In the genomic region with DNA sequence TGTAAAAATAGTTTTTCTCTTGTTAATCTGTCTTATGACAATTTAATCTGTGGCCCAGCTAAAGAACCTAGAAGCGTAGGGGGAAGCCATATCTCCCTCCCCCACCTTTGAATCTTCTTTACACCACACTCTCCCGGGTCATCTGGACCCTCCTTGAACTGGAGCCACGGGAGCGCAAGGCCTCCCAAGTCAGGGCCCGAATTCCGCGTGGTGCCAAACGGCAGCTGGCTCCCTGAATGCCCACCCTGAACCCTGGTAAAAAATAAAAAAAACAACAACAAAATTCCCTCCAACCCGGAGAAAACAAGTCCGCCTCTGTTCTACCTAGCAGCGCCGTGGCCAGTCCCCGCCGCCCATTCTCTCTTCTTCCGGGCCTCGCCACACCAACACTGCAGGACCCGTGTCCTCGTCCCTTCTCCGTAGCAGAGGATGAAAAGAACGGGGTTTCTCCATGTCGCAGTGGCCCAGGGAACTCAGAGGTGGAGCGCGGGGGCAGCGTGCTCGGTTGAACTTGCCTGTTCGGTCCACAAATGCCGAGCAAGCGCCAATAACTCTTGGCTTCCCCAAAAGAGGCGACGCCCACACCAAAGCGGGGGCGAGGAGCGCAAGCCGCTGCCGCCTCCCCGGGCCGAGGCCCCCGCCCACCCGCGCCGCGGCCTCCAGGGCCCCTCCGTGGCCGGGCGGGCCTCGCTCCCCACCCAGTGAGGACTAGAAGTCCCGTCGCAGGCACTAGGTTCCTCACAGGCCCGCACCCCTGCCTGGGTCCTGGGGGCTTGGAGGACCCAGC, we compare ENCODE assay signal across 8 cellular contexts. TPM values are rescaled to one million over a fixed set of nuclear protein-coding genes. Genes with fewer than 3 reads are reported as not detected.
A peak's percentile ranks its signal among the peaks of the same experiment; 100 is the strongest.
DNase-seq lines count a peak whose midpoint lies in the region; FAIRE-seq and TF ChIP-seq lines count a peak whose summit lies in the region.

No MANE protein-coding gene starts in this region.

- H3K9me3 Mint-ChIP-seq in T-helper 1 cell treated with Interleukin-12 subunit alpha and Interleukin-12 subunit beta and Interleukin-4 antibody, amounts not matched to agents 30 μg/mL and 1 μg/mL, for 36 hours, result peaks cover 9% of the 10 kb centered on the region
- peaks cover 1% of the 10 kb centered on the region for H3K9me3 Mint-ChIP-seq in astrocyte (ENCODE audit: unreplicated experiment)

- peak overlapping the region; percentile 88 for H3K9ac ChIP-seq in GM23248
- peak overlapping the region; percentile 81 for H3K9ac ChIP-seq in KMS-11
- H3K9ac ChIP-seq in astrocyte (ENCODE audit: low read length), result peak overlapping the region; percentile 87

- TF ChIP-seq POLR2A in sigmoid colon (IDR thresholded peaks at IDR 0.05), result no peak

- H3K27ac ChIP-seq in GM23248 (peak overlapping the region; percentile 74), KMS-11 (peak overlapping the region; percentile 73), astrocyte (ENCODE audit: low read depth, low read length) (peak overlapping the region; percentile 45), sigmoid colon (peak overlapping the region; percentile 96 to 98 (median 98))

- intact Hi-C loops in sigmoid colon (cut with DNase I), result loop anchor here (2.0 to 5.0 kb wide), 6 partner anchors 15 to 165 kb away; partner anchors contain the start of genes FKBP9, KBTBD2, NT5C3A and RP9

- H3K27me3 ChIP-seq in GM23248 (replicated peaks; ENCODE audit: insufficient read depth) (no peaks in the 10 kb centered on the region), KMS-11 (ENCODE audit: insufficient read depth, low read depth) (no peaks in the 10 kb centered on the region), astrocyte (ENCODE audit: insufficient read depth, low read length) (no peaks in the 10 kb centered on the region), sigmoid colon (no peaks in the 10 kb centered on the region)

- H2AFZ ChIP-seq in GM23248, result peak overlapping the region; percentile 82
- H2AFZ ChIP-seq in KMS-11 (ENCODE audit: low read depth), result peak overlapping the region; percentile 99
- H2AFZ ChIP-seq in astrocyte (ENCODE audit: low read depth, low read length), result peak overlapping the region; percentile 87

- TF ChIP-seq CTCF in KMS-11 (conservative IDR thresholded peaks at IDR 0.05; ENCODE audit: low read depth, low read length) (no peak), astrocyte (IDR thresholded peaks at IDR 0.05; ENCODE audit: insufficient read depth, low read depth, low read length) (no peak), sigmoid colon (IDR thresholded peaks at IDR 0.05) (no peak), GM13976 (IDR thresholded peaks at IDR 0.05; ENCODE audit: borderline replicate concordance, control extremely low read depth, extremely low read depth, insufficient read depth, missing control alignments) (no peak)

- peaks cover 13% of the 10 kb centered on the region for H3K27me3 Mint-ChIP-seq in T-helper 1 cell treated with Interleukin-12 subunit alpha and Interleukin-12 subunit beta and Interleukin-4 antibody, amounts not matched to agents 30 μg/mL and 1 μg/mL, for 36 hours (ENCODE audit: low read depth)
- no peaks in the 10 kb centered on the region for H3K27me3 Mint-ChIP-seq in astrocyte (ENCODE audit: low read depth, unreplicated experiment)

- in situ Hi-C loops in GM23248 (cut with MboI), result no loop called here
- in situ Hi-C loops in GM13976 (cut with MboI; ENCODE audit: low sequenced_read_pairs, unreplicated experiment), result no loop called here

- H3K4me1 ChIP-seq in GM23248 (ENCODE audit: insufficient read depth) (peaks cover 10% of the 10 kb centered on the region), KMS-11 (ENCODE audit: low read depth, poor library complexity, severe bottlenecking) (peaks cover 5% of the 10 kb centered on the region), astrocyte (ENCODE audit: insufficient read depth, low read length) (peaks cover 7% of the 10 kb centered on the region), sigmoid colon (peaks cover 0 to 44% (median 30%) of the 10 kb centered on the region in 4 donors)

- 1 to 2% methylated on average over 36 to 42 of the region's 49 CpGs for WGBS in GM23248 (ENCODE audit: low coverage in 1 of 2, low lambda C conversion rate in 2 of 2, missing lambda C conversion rate in 2 of 2), 2 experiments
- 1 to 3% methylated on average over 49 of the region's 49 CpGs for WGBS in sigmoid colon, 2 donors

- H3K4me2 ChIP-seq in GM23248 (ENCODE audit: unreplicated experiment) (peak overlapping the region; percentile 97), KMS-11 (peak overlapping the region; percentile 82), astrocyte (ENCODE audit: low read length) (peak overlapping the region; percentile 92)

- H3K27ac Mint-ChIP-seq in T-helper 1 cell treated with Interleukin-12 subunit alpha and Interleukin-12 subunit beta and Interleukin-4 antibody, amounts not matched to agents 30 μg/mL and 1 μg/mL, for 36 hours, result peak overlapping the region; percentile 79
- peak overlapping the region; percentile 3 for H3K27ac Mint-ChIP-seq in astrocyte (ENCODE audit: unreplicated experiment)

- peaks cover 18% of the 10 kb centered on the region for H3K4me1 Mint-ChIP-seq in T-helper 1 cell treated with Interleukin-12 subunit alpha and Interleukin-12 subunit beta and Interleukin-4 antibody, amounts not matched to agents 30 μg/mL and 1 μg/mL, for 36 hours (ENCODE audit: low read depth)
- no peaks in the 10 kb centered on the region for H3K4me1 Mint-ChIP-seq in astrocyte (ENCODE audit: low read depth, unreplicated experiment)

- H3K79me2 ChIP-seq in GM23248 (ENCODE audit: insufficient read depth), result peaks cover 53% of the 10 kb centered on the region
- H3K79me2 ChIP-seq in KMS-11 (ENCODE audit: insufficient read depth, low read depth), result peaks cover 23% of the 10 kb centered on the region
- H3K79me2 ChIP-seq in astrocyte (ENCODE audit: insufficient read depth, low read length), result peaks cover 33% of the 10 kb centered on the region

- H3F3A ChIP-seq in GM23248 (ENCODE audit: insufficient read depth), result peaks cover 34% of the 10 kb centered on the region

- H3K4me3 Mint-ChIP-seq in T-helper 1 cell treated with Interleukin-12 subunit alpha and Interleukin-12 subunit beta and Interleukin-4 antibody, amounts not matched to agents 30 μg/mL and 1 μg/mL, for 36 hours, result peak overlapping the region; percentile 95
- peak overlapping the region; percentile 92 for H3K4me3 Mint-ChIP-seq in astrocyte (ENCODE audit: unreplicated experiment)

- H3K36me3 ChIP-seq in GM23248 (ENCODE audit: low read depth) (no peaks in the 10 kb centered on the region), KMS-11 (ENCODE audit: insufficient read depth) (no peaks in the 10 kb centered on the region), astrocyte (ENCODE audit: insufficient read depth, low read length) (peaks cover 2% of the 10 kb centered on the region), sigmoid colon (no peaks in the 10 kb centered on the region)

- no peaks in the 10 kb centered on the region for H3K9me3 ChIP-seq in GM23248 (ENCODE audit: low read depth)
- H3K9me3 ChIP-seq in astrocyte (ENCODE audit: insufficient read depth, low read depth, low read length), result no peaks in the 10 kb centered on the region
- no peaks in the 10 kb centered on the region for H3K9me3 ChIP-seq in sigmoid colon

- no peak for FAIRE-seq in astrocyte (lab: Jason Lieb, UNC)

- peaks cover 8% of the 10 kb centered on the region for H3K36me3 Mint-ChIP-seq in T-helper 1 cell treated with Interleukin-12 subunit alpha and Interleukin-12 subunit beta and Interleukin-4 antibody, amounts not matched to agents 30 μg/mL and 1 μg/mL, for 36 hours (ENCODE audit: low read depth)
- H3K36me3 Mint-ChIP-seq in astrocyte (ENCODE audit: low read depth, unreplicated experiment), result peaks cover 7% of the 10 kb centered on the region

- H4K20me1 ChIP-seq in GM23248 (ENCODE audit: insufficient read depth), result peaks cover 8% of the 10 kb centered on the region
- no peaks in the 10 kb centered on the region for H4K20me1 ChIP-seq in KMS-11 (ENCODE audit: insufficient read depth)
- H4K20me1 ChIP-seq in astrocyte (ENCODE audit: insufficient read depth, low read length), result peaks cover 19% of the 10 kb centered on the region

- no peaks in the 10 kb centered on the region for H3K9me2 ChIP-seq in GM23248 (ENCODE audit: insufficient read depth)

- H3K4me3 ChIP-seq in GM23248 (peak overlapping the region; percentile 92), KMS-11 (IDR thresholded peaks at IDR 0.05; ENCODE audit: insufficient read depth, low read depth, low read length) (no peak overlapping the region), astrocyte (ENCODE audit: insufficient read depth, low read depth, low read length) (peak overlapping the region; percentile 63), sigmoid colon (peak overlapping the region; percentile 71 to 95 (median 86))

- TF ChIP-seq EP300 in sigmoid colon (IDR thresholded peaks at IDR 0.05), result no peak

- DNase-seq in GDM1 (lab: John Stamatoyannopoulos, UW), result peak; percentile 74
- peak; percentile 76 for DNase-seq in GM23248
- DNase-seq in astrocyte (ENCODE audit: low read depth), result peak; percentile 34
- peak; percentile 33 to 79 for DNase-seq in hippocampal formation (lab: John Stamatoyannopoulos, UW)
- DNase-seq in sigmoid colon, result peak; percentile 84
- DNase-seq in GM13976 (ENCODE audit: low spot score), result no peak

RNA-seq across cellular contexts. Expression of gene FKBP9, which starts 15.1 kb away (rescaled TPM):
- 555 and 556 TPM in 2 replicates for total RNA-seq in GM23248 (2014; rRNA removed; shearing (Covaris generic))
- polyA plus RNA-seq in GM23248 (2016; fragmentation: Nextera tagmentation; extraction: Ambion mirVana) (350 and 364 TPM in 2 replicates), sigmoid colon (10 to 100 TPM; 12.3 to 39.2 (median 19.2) TPM)
- total RNA-seq in astrocyte (157 and 199 TPM in 2 replicates), sigmoid colon (100 to 1,000 TPM in 2 of 4 donors, 10 to 100 TPM in 2; 79.6 to 161 (median 114) TPM)

RNA-seq across cellular contexts. Expression of gene KBTBD2, which starts 50.6 kb away (rescaled TPM):
- 31.1 and 33.1 TPM in 2 replicates for total RNA-seq in GM23248 (2014; rRNA removed; shearing (Covaris generic))
- polyA plus RNA-seq in GM23248 (2016; fragmentation: Nextera tagmentation; extraction: Ambion mirVana) (19.1 and 19.9 TPM in 2 replicates), sigmoid colon (10 to 100 TPM; 14.1 to 19.8 (median 16.0) TPM)
- total RNA-seq in astrocyte (26.2 and 26.9 TPM in 2 replicates), sigmoid colon (10 to 100 TPM; 28.5 to 39.7 (median 37.5) TPM)

Comparison
In these comparisons a context has a peak if more than half of its experiments do, and no peak if none do; other contexts are left out.
1. H3K27ac ChIP-seq: peak in every context shown above with its lines; median percentile 98 in sigmoid colon; 74 in GM23248; 73 in KMS-11; 45 in astrocyte.